ENCODE assay signal across 1 cellular context in the genomic region with DNA sequence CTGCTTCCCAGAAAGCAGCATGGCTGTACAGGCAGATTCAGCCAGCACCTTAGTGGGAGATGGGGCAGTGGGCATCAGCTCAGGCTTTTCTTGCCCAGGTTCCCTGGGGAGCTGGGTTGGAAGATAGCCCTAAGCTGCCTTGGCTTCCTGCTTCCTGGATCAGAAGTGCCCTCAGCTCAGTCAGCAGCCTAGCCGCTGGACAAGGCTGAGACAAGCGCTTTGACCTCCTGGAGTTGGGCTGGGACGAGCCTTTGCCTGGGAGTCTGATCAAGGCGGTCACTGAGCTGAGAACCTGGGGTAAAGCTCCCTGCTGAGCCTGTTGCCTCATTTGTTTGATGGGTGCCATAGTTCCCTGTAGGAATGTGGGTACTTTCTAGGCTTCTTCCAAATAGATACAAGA.
TF ChIP-seq lines count a peak whose summit lies in the region.

No MANE protein-coding gene starts in this region.

TF ChIP-seq in liver, 16 proteins besides CTCF, POLR2A, EP300 and RAD21 (continued from another document):
- TF ChIP-seq, protein P1, sequence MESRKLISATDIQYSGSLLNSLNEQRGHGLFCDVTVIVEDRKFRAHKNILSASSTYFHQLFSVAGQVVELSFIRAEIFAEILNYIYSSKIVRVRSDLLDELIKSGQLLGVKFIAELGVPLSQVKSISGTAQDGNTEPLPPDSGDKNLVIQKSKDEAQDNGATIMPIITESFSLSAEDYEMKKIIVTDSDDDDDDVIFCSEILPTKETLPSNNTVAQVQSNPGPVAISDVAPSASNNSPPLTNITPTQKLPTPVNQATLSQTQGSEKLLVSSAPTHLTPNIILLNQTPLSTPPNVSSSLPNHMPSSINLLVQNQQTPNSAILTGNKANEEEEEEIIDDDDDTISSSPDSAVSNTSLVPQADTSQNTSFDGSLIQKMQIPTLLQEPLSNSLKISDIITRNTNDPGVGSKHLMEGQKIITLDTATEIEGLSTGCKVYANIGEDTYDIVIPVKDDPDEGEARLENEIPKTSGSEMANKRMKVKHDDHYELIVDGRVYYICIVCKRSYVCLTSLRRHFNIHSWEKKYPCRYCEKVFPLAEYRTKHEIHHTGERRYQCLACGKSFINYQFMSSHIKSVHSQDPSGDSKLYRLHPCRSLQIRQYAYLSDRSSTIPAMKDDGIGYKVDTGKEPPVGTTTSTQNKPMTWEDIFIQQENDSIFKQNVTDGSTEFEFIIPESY (IDR thresholded peaks at IDR 0.05), result no peak
- TF ChIP-seq HNF4A (conservative IDR thresholded peaks at IDR 0.05) (no peak), EGR1 (IDR thresholded peaks at IDR 0.05; ENCODE audit: low read depth in 2 of 2) (no peak), SP1 (IDR thresholded peaks at IDR 0.05) (no peak), HNF4G (IDR thresholded peaks at IDR 0.05) (no peak), FOXA2 (IDR thresholded peaks at IDR 0.05) (no peak), GABPA (IDR thresholded peaks at IDR 0.05 in 1 of 2, conservative IDR thresholded peaks at IDR 0.05 in 1 of 2) (no peak), TAF1 (conservative IDR thresholded peaks at IDR 0.05) (no peak), FOXA1 (IDR thresholded peaks at IDR 0.05) (no peak), YY1 (IDR thresholded peaks at IDR 0.05) (no peak), NR2F2 (IDR thresholded peaks at IDR 0.05) (no peak)
- TF ChIP-seq, protein P2, sequence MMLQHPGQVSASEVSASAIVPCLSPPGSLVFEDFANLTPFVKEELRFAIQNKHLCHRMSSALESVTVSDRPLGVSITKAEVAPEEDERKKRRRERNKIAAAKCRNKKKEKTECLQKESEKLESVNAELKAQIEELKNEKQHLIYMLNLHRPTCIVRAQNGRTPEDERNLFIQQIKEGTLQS (IDR thresholded peaks at IDR 0.05), result no peak
